In genomic region chr7:20624666-20625385, GRCh38 we compare ENCODE assay signal across 3 cellular contexts.
A peak's percentile ranks its signal among the peaks of the same experiment; 100 is the strongest.
TF ChIP-seq lines count a peak whose summit lies in the region.

No MANE protein-coding gene starts in this region.

TF ChIP-seq in GM23338, 12 proteins besides CTCF, POLR2A, EP300 and RAD21 (continued from another document):
- no peak for TF ChIP-seq ZNF331 (CRISPR knock-in tag; IDR thresholded peaks at IDR 0.05; ENCODE audit: low read depth)
- no peak for TF ChIP-seq EZH2 (IDR thresholded peaks at IDR 0.05; ENCODE audit: low read depth, unreplicated experiment)
- TF ChIP-seq CREB1 (CRISPR knock-in tag; IDR thresholded peaks at IDR 0.05; ENCODE audit: low read depth): no peak
- TF ChIP-seq REST (IDR thresholded peaks at IDR 0.05; ENCODE audit: unreplicated experiment): no peak
- no peak for TF ChIP-seq STAT1 (IDR thresholded peaks at IDR 0.05; ENCODE audit: unreplicated experiment)

TF ChIP-seq in WTC11, 78 proteins besides CTCF, POLR2A, EP300 and RAD21 (continued from another document):
- TF ChIP-seq PREB (CRISPR knock-in tag; IDR thresholded peaks at IDR 0.05; ENCODE audit: borderline replicate concordance) (no peak), USF2 (CRISPR knock-in tag; IDR thresholded peaks at IDR 0.05) (no peak), OVOL2 (CRISPR knock-in tag; IDR thresholded peaks at IDR 0.05; ENCODE audit: borderline replicate concordance) (no peak), SP1 (CRISPR knock-in tag; conservative IDR thresholded peaks at IDR 0.05) (no peak), ZNF263 (CRISPR knock-in tag; IDR thresholded peaks at IDR 0.05; ENCODE audit: low read depth) (no peak), GRHL2 (CRISPR knock-in tag; IDR thresholded peaks at IDR 0.05; ENCODE audit: insufficient replicate concordance, severe bottlenecking) (no peak), SMAD4 (CRISPR knock-in tag; IDR thresholded peaks at IDR 0.05) (no peak), AFF4 (CRISPR knock-in tag; IDR thresholded peaks at IDR 0.05; ENCODE audit: borderline replicate concordance) (no peak), ETV6 (CRISPR knock-in tag; IDR thresholded peaks at IDR 0.05) (no peak), KAT7 (CRISPR knock-in tag; IDR thresholded peaks at IDR 0.05; ENCODE audit: borderline replicate concordance) (no peak), ZNF416 (CRISPR knock-in tag; IDR thresholded peaks at IDR 0.05) (no peak), ATF3 (CRISPR knock-in tag; conservative IDR thresholded peaks at IDR 0.05) (no peak), ATF6 (CRISPR knock-in tag; IDR thresholded peaks at IDR 0.05) (no peak)

TF ChIP-seq in HepG2, 621 proteins besides CTCF, POLR2A, EP300 and RAD21 (continues in another document):
- TF ChIP-seq TSC22D2 (CRISPR knock-in tag; IDR thresholded peaks at IDR 0.05; ENCODE audit: borderline replicate concordance) (no peak), ZNF546 (CRISPR knock-in tag; conservative IDR thresholded peaks at IDR 0.05) (no peak), POGK (CRISPR knock-in tag; conservative IDR thresholded peaks at IDR 0.05) (no peak), SOX13 (IDR thresholded peaks at IDR 0.05) (no peak), SOX13 (CRISPR knock-in tag; conservative IDR thresholded peaks at IDR 0.05 in 1 of 2, IDR thresholded peaks at IDR 0.05 in 1 of 2) (peak in 1 of 2 experiments; percentile 56; a peak in 2 of 4 replicates), RBAK (CRISPR knock-in tag; IDR thresholded peaks at IDR 0.05) (no peak), MLLT10 (CRISPR knock-in tag; IDR thresholded peaks at IDR 0.05) (no peak), SRY (CRISPR knock-in tag; IDR thresholded peaks at IDR 0.05) (no peak), ZNF737 (CRISPR knock-in tag; IDR thresholded peaks at IDR 0.05; ENCODE audit: borderline replicate concordance) (no peak), AKAP8 (CRISPR knock-in tag; IDR thresholded peaks at IDR 0.05) (no peak), ZSCAN22 (CRISPR knock-in tag; IDR thresholded peaks at IDR 0.05) (no peak), RARG (CRISPR knock-in tag; IDR thresholded peaks at IDR 0.05; ENCODE audit: low read depth) (no peak), SOX5 (CRISPR knock-in tag; IDR thresholded peaks at IDR 0.05; ENCODE audit: borderline replicate concordance) (peak; percentile 61; the same call in 1 of the 2 replicates), CEBPB (IDR thresholded peaks at IDR 0.05; ENCODE audit: borderline replicate concordance, low read depth, low read length) (peak; percentile 61; the same call in 1 of the 2 replicates), FOXP4 (CRISPR knock-in tag; IDR thresholded peaks at IDR 0.05) (no peak), PAX8 (CRISPR knock-in tag; IDR thresholded peaks at IDR 0.05; ENCODE audit: borderline replicate concordance) (no peak), TBX3 (IDR thresholded peaks at IDR 0.05; ENCODE audit: borderline replicate concordance) (no peak), GPN1 (CRISPR knock-in tag; IDR thresholded peaks at IDR 0.05; ENCODE audit: borderline replicate concordance) (no peak), GTF3A (CRISPR knock-in tag; conservative IDR thresholded peaks at IDR 0.05) (no peak), STAT5B (CRISPR knock-in tag; IDR thresholded peaks at IDR 0.05) (no peak), TAF1 (CRISPR knock-in tag; IDR thresholded peaks at IDR 0.05) (no peak), NKX3-1 (CRISPR knock-in tag; IDR thresholded peaks at IDR 0.05) (no peak), ZFP37 (CRISPR knock-in tag; IDR thresholded peaks at IDR 0.05; ENCODE audit: borderline replicate concordance) (no peak), TERF1 (CRISPR knock-in tag; IDR thresholded peaks at IDR 0.05) (no peak), CEBPG (CRISPR knock-in tag; IDR thresholded peaks at IDR 0.05) (0 out of 2 replicates have a peak, but pooled peaks have one; percentile 9), ZBTB40 (IDR thresholded peaks at IDR 0.05) (no peak), ZBTB40 (CRISPR knock-in tag; IDR thresholded peaks at IDR 0.05) (no peak), ATF6 (CRISPR knock-in tag; conservative IDR thresholded peaks at IDR 0.05) (no peak), ZNF205 (CRISPR knock-in tag; IDR thresholded peaks at IDR 0.05) (no peak), ZNF225 (CRISPR knock-in tag; IDR thresholded peaks at IDR 0.05) (no peak), ATF7-NPFF (CRISPR knock-in tag; IDR thresholded peaks at IDR 0.05; ENCODE audit: low read depth) (no peak), ZBTB14 (CRISPR knock-in tag; IDR thresholded peaks at IDR 0.05) (no peak), RORA (CRISPR knock-in tag; IDR thresholded peaks at IDR 0.05) (no peak), HBP1 (CRISPR knock-in tag; IDR thresholded peaks at IDR 0.05; ENCODE audit: low read depth) (no peak), EHMT2 (IDR thresholded peaks at IDR 0.05; ENCODE audit: borderline replicate concordance, low read depth, low read length) (no peak), MED13 (CRISPR knock-in tag; IDR thresholded peaks at IDR 0.05) (no peak), SPEN (CRISPR knock-in tag; IDR thresholded peaks at IDR 0.05; ENCODE audit: low read depth) (no peak)
